ENCODE assay signal across 8 cellular contexts in genomic region chr2:164839914-164840457, GRCh38. TPM values are rescaled to one million over a fixed set of nuclear protein-coding genes. Genes with fewer than 3 reads are reported as not detected.
A peak's percentile ranks its signal among the peaks of the same experiment; 100 is the strongest.
DNase-seq lines count a peak whose midpoint lies in the region; FAIRE-seq and TF ChIP-seq lines count a peak whose summit lies in the region.

No MANE protein-coding gene starts in this region.

- no peak for TF ChIP-seq POLR2A in H1 (IDR thresholded peaks at IDR 0.05; ENCODE audit: control extremely low read depth in 1 of 2, low read depth in 2 of 2, low read length in 2 of 2)

- intact Hi-C loops in CD14-positive monocyte (cut with micrococcal nuclease), result no loop called here

- H2AFZ ChIP-seq in H1 (ENCODE audit: low read length), result no peak overlapping the region

- peaks cover 0 to 3% (median 1%) of the 10 kb centered on the region in 4 experiments; a peak in 2 of 7 replicates for H3K4me1 ChIP-seq in H1 (replicated peaks in 1 of 4; ENCODE audit: control insufficient read depth in 3 of 4, insufficient read depth in 4 of 4, low read length in 3 of 4)

- POLR2A ChIA-PET in H1 (lab: Charles Lee; ENCODE audit: partially characterized antibody), result interaction anchor here (2.5 kb wide), 1 partner anchor 7 kb away, joined by 10 read pairs; no protein-coding TSS in a partner anchor

- no peaks in the 10 kb centered on the region for H3K36me3 ChIP-seq in H1 (ENCODE audit: control insufficient read depth in 2 of 4, insufficient read depth in 4 of 4, low read length in 3 of 4)

- DNase-seq in CD14-positive monocyte (ENCODE audit: low spot score), result no peak
- DNase-seq in LNCaP clone FGC (ENCODE audit: low read depth), result no peak
- DNase-seq in H1 (ENCODE audit: low read depth in 1 of 2, low spot score in 2 of 2), result no peak
- DNase-seq in neural crest cell (ENCODE audit: low read depth, low spot score), result no peak
- no peak for DNase-seq in superior temporal gyrus (ENCODE audit: extremely low spot score)
- DNase-seq in NCI-H146 (lab: John Stamatoyannopoulos, UW), result no peak
- no peak for DNase-seq in NCI-H526 (lab: John Stamatoyannopoulos, UW)
- no peak for DNase-seq in amniotic stem cell (lab: John Stamatoyannopoulos, UW)

- no peak for TF ChIP-seq CTCF in CD14-positive monocyte (IDR thresholded peaks at IDR 0.05)
- no peak for TF ChIP-seq CTCF in LNCaP clone FGC (IDR thresholded peaks at IDR 0.05; ENCODE audit: control insufficient read depth, extremely low read depth, insufficient read depth)
- TF ChIP-seq CTCF in H1 (IDR thresholded peaks at IDR 0.05; ENCODE audit: control extremely low read depth in 1 of 3, insufficient read depth in 1 of 3, low read depth in 1 of 3, low read length in 3 of 3), result no peak
- no peak for TF ChIP-seq CTCF in neural crest cell (conservative IDR thresholded peaks at IDR 0.05)

- H3K9me3 Mint-ChIP-seq in CD14-positive monocyte (peaks cover 0 to 8% (median 0%) of the 10 kb centered on the region in 7 donors), neural crest cell (no peaks in the 10 kb centered on the region)

- no peak overlapping the region for H3K14ac ChIP-seq in H1 (ENCODE audit: insufficient read length)

- no peak overlapping the region for H3K23ac ChIP-seq in H1 (ENCODE audit: insufficient read length)

- peaks cover 0 to 3% of the 10 kb centered on the region in 2 experiments for H4K20me1 ChIP-seq in H1 (replicated peaks in 1 of 2; ENCODE audit: control insufficient read depth in 1 of 2, insufficient read depth in 2 of 2, low read length in 2 of 2)

- FAIRE-seq in H1 (lab: Jason Lieb, UNC), result no peak

- peaks cover 2 to 6% of the 10 kb centered on the region in 2 donors for H3K36me3 Mint-ChIP-seq in CD14-positive monocyte
- H3K36me3 Mint-ChIP-seq in neural crest cell (ENCODE audit: low read depth), result no peaks in the 10 kb centered on the region

- no peak overlapping the region for H4K91ac ChIP-seq in H1 (replicated peaks; ENCODE audit: insufficient read length, low read length)

- no peak overlapping the region for H3K9ac ChIP-seq in H1 (replicated peaks in 1 of 4; ENCODE audit: extremely low read depth in 1 of 4, low read depth in 3 of 4, low read length in 3 of 4)

- no peak overlapping the region for H3K4ac ChIP-seq in H1 (replicated peaks; ENCODE audit: insufficient read length, low read depth, low read length)

- WGBS in H1 (ENCODE audit: extremely low coverage in 1 of 2, insufficient coverage in 1 of 2, insufficient read length in 1 of 2, insufficient replicate concordance in 2 of 2, low coverage in 1 of 2, low lambda C conversion rate in 2 of 2, missing lambda C conversion rate in 1 of 2), 2 experiments, result 64% methylated on average over 8 of the region's 8 CpGs; no CpG with 5 or more reads in 1 of the 2 experiments

- no peak overlapping the region for H2BK12ac ChIP-seq in H1 (ENCODE audit: low read depth, low read length)

- peaks cover 10% of the 10 kb centered on the region; the same call in 1 of the 2 replicates for H3K23me2 ChIP-seq in H1 (ENCODE audit: low read depth, low read length)

- no peak overlapping the region for H3K27ac ChIP-seq in H1 (ENCODE audit: low read depth, low read length)

- no peak overlapping the region for H2BK20ac ChIP-seq in H1 (ENCODE audit: low read length)

- peaks cover 17 to 29% (median 22%) of the 10 kb centered on the region in 3 donors for H3K27me3 Mint-ChIP-seq in CD14-positive monocyte (ENCODE audit: low read depth in 3 of 3)
- peaks cover 44% of the 10 kb centered on the region for H3K27me3 Mint-ChIP-seq in neural crest cell (ENCODE audit: low read depth)

- peak overlapping the region; percentile 91 to 96; a peak in 3 of 4 replicates for H3K4me2 ChIP-seq in H1 (ENCODE audit: insufficient read depth in 1 of 2, low read depth in 2 of 2, low read length in 2 of 2)

- H2AK5ac ChIP-seq in H1 (ENCODE audit: low read depth, low read length), result no peak overlapping the region

- H3K79me2 ChIP-seq in H1 (ENCODE audit: control insufficient read depth in 1 of 2, insufficient read depth in 2 of 2, low read length in 2 of 2), result no peaks in the 10 kb centered on the region

- no peak overlapping the region for H2BK15ac ChIP-seq in H1 (ENCODE audit: low read length)

- no peak overlapping the region for H2BK5ac ChIP-seq in H1 (ENCODE audit: low read depth, low read length)

- TF ChIP-seq EP300 in H1 (IDR thresholded peaks at IDR 0.05; ENCODE audit: borderline replicate concordance in 1 of 2, low read depth in 2 of 2, low read length in 2 of 2), result no peak

- H4K8ac ChIP-seq in H1 (ENCODE audit: extremely low read depth, insufficient read depth, low read length), result no peak overlapping the region

- H4K5ac ChIP-seq in H1 (ENCODE audit: insufficient read length, low read depth, low read length), result no peak overlapping the region

- H3K9me3 ChIP-seq in H1 (ENCODE audit: insufficient read depth in 2 of 2, low read depth in 1 of 2, low read length in 1 of 2), result no peaks in the 10 kb centered on the region

- H2BK120ac ChIP-seq in H1 (replicated peaks; ENCODE audit: low read depth, low read length), result no peak overlapping the region

- no peak for TF ChIP-seq RAD21 in H1 (IDR thresholded peaks at IDR 0.05 in 1 of 2, conservative IDR thresholded peaks at IDR 0.05 in 1 of 2; ENCODE audit: low read depth in 2 of 2, low read length in 2 of 2)

- H3K4me1 Mint-ChIP-seq in CD14-positive monocyte, result peaks cover 18% of the 10 kb centered on the region
- H3K4me1 Mint-ChIP-seq in neural crest cell, result peaks cover 8% of the 10 kb centered on the region

- no peak overlapping the region for H3K56ac ChIP-seq in H1 (replicated peaks; ENCODE audit: insufficient read length, low read depth, low read length)

- H3K4me3 Mint-ChIP-seq in CD14-positive monocyte (peak overlapping the region; percentile 88 to 96), neural crest cell (peak overlapping the region; percentile 90)

- no peak overlapping the region for H3K18ac ChIP-seq in H1 (ENCODE audit: extremely low read depth, low read length)

- H3K4me3 ChIP-seq in LNCaP clone FGC (ENCODE audit: low read depth, low read length), result peak overlapping the region; percentile 83
- peak overlapping the region; percentile 73 to 83 (median 78); a peak in 5 of 8 replicates for H3K4me3 ChIP-seq in H1 (ENCODE audit: extremely low read depth in 1 of 4, insufficient read depth in 2 of 4, low read depth in 3 of 4, low read length in 4 of 4)

- CTCF ChIA-PET in H1 (lab: Charles Lee; ENCODE audit: partially characterized antibody), result interaction anchor here (2.6 to 3.0 kb wide), 3 partner anchors 9 to 32 kb away, joined by 15 to 35 read pairs (median 27); no protein-coding TSS in a partner anchor

- H3K27ac Mint-ChIP-seq in CD14-positive monocyte (no peak overlapping the region), neural crest cell (ENCODE audit: unreplicated experiment) (no peak overlapping the region)

- no peaks in the 10 kb centered on the region for H3K79me1 ChIP-seq in H1 (ENCODE audit: low read depth, low read length)

- peaks cover 0 to 6% (median 0%) of the 10 kb centered on the region in 4 experiments; a peak in 1 of 7 replicates for H3K27me3 ChIP-seq in H1 (replicated peaks in 1 of 4; ENCODE audit: control insufficient read depth in 3 of 4, extremely low read depth in 1 of 4, insufficient read depth in 3 of 4, low read length in 3 of 4)

TF ChIP-seq in H1, 55 proteins besides CTCF, POLR2A, EP300 and RAD21:
- TF ChIP-seq TAF7 (optimal IDR thresholded peaks at IDR 0.05; ENCODE audit: borderline replicate concordance, low read depth, low read length) (no peak), SP4 (IDR thresholded peaks at IDR 0.05; ENCODE audit: low read length) (no peak), SP2 (IDR thresholded peaks at IDR 0.05; ENCODE audit: low read length) (no peak), SRF (IDR thresholded peaks at IDR 0.05; ENCODE audit: low read depth, low read length) (no peak), CHD2 (IDR thresholded peaks at IDR 0.05; ENCODE audit: low read length) (no peak), HDAC6 (IDR thresholded peaks at IDR 0.05; ENCODE audit: low read depth, low read length) (no peak), CTBP2 (IDR thresholded peaks at IDR 0.05; ENCODE audit: borderline replicate concordance, insufficient read depth, insufficient read length, low read length) (no peak), RBBP5 (IDR thresholded peaks at IDR 0.05; ENCODE audit: borderline replicate concordance, low read depth, low read length) (no peak), MAFK (IDR thresholded peaks at IDR 0.05; ENCODE audit: low read depth, low read length) (no peak), SIN3A (conservative IDR thresholded peaks at IDR 0.05 in 1 of 2, IDR thresholded peaks at IDR 0.05 in 1 of 2; ENCODE audit: low read depth in 1 of 2, low read length in 2 of 2) (no peak), POLR2AphosphoS5 (IDR thresholded peaks at IDR 0.05; ENCODE audit: low read depth, low read length) (no peak), HDAC2 (IDR thresholded peaks at IDR 0.05; ENCODE audit: borderline replicate concordance in 1 of 2, low read depth in 2 of 2, low read length in 2 of 2) (no peak), KDM1A (IDR thresholded peaks at IDR 0.05; ENCODE audit: borderline replicate concordance, low read length) (no peak), POU5F1 (IDR thresholded peaks at IDR 0.05; ENCODE audit: low read depth, low read length) (no peak)
TF ChIP-seq in H1: peak in this region for 0.

RNA-seq across cellular contexts. Expression of gene COBLL1, which starts 1.6 kb away (rescaled TPM):
- under 1 TPM; 0.18 to 0.54 TPM for polyA plus RNA-seq in CD14-positive monocyte
- 5.2 and 6.2 TPM in 2 replicates for total RNA-seq in H1 (2021; fragmentation: NEBNext Ultra II Directional; extraction: Animal tissue kit (Norgen Biotek cat#: 25700))
- 1.4 and 2.2 TPM in 2 replicates for polyA plus RNA-seq in H1 (2011; rRNA removed)
- 1.3 TPM for polyA plus RNA-seq in H1 (2011; cell fraction: cytosol; rRNA removed)
- 5.5 TPM for polyA plus RNA-seq in H1 (2011; cell fraction: nucleus; rRNA removed)
- polyA plus RNA-seq in H1 (2012, experiment 1 of 2), result 0.75 to 2.8 TPM (median 1.8 TPM) in 4 replicates
- polyA plus RNA-seq in H1 (2012, experiment 2 of 2), result 0.68 TPM
- polyA plus RNA-seq in H1 (2013, experiment 1 of 2), result 2.2 TPM
- 2.1 TPM for polyA plus RNA-seq in H1 (2013, experiment 2 of 2)
- 11.0 and 11.6 TPM in 2 replicates for polyA minus RNA-seq in H1 (2011; rRNA and poly(A)+ RNA removed)
- 4.3 TPM for polyA minus RNA-seq in H1 (2011; cell fraction: cytosol; rRNA and poly(A)+ RNA removed)
- polyA minus RNA-seq in H1 (2011; cell fraction: nucleus; rRNA and poly(A)+ RNA removed), result 36.1 TPM
- total RNA-seq in neural crest cell, result 4.0 and 4.4 TPM in 2 replicates
